8 cellular contexts compared by ENCODE assay signal in the genomic region with DNA sequence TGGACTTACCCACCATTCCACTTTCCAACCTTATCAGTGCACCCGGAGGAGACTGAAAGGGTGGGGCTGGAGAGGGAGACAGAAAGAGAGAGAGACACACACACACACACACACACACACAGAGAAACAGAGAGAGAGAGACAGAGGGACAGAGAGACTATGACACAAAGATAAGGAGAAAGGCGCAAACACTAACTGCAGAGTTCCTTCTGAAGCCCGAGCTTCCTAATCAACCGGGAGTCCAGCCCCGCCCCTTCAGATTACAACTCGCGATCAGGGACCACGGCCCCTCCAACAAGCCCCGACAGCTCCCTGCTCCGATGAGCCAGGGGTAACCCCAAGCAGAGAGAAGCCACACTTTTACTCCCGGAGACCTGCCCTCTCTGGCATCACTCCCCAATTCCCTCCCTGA. TPM values are rescaled to one million over a fixed set of nuclear protein-coding genes. Genes with fewer than 3 reads are reported as not detected.
DNase-seq lines count a peak whose midpoint lies in the region; ATAC-seq and TF ChIP-seq lines count a peak whose summit lies in the region.

No MANE protein-coding gene starts in this region.

- TF ChIP-seq CTCF in GM13977 (IDR thresholded peaks at IDR 0.05; ENCODE audit: extremely low read depth, insufficient read depth, missing control alignments) (no peak), SK-N-SH (IDR thresholded peaks at IDR 0.05) (no peak), fibroblast of pulmonary artery (IDR thresholded peaks at IDR 0.05; ENCODE audit: low read length, missing control alignments) (no peak), osteocyte (IDR thresholded peaks at IDR 0.05) (no peak), omental fat pad (IDR thresholded peaks at IDR 0.05) (no peak)

- H3K9me3 ChIP-seq in SK-N-SH: no peaks in the 10 kb centered on the region

- no peaks in the 10 kb centered on the region for H3K27me3 ChIP-seq in SK-N-SH (ENCODE audit: insufficient read depth)

- peaks cover 18% of the 10 kb centered on the region for H3F3A ChIP-seq in SK-N-SH (replicated peaks; ENCODE audit: insufficient read depth)

- no peaks in the 10 kb centered on the region for H3K79me2 ChIP-seq in SK-N-SH (ENCODE audit: insufficient read depth)

- intact Hi-C loops in posterior vena cava (cut with DNase I): no loop called here

- no peak overlapping the region for H3K27ac ChIP-seq in SK-N-SH (ENCODE audit: low read depth in 2 of 2, low read length in 1 of 2)

- no peaks in the 10 kb centered on the region for H3K9me3 Mint-ChIP-seq in osteocyte (ENCODE audit: unreplicated experiment)

- H2AFZ ChIP-seq in SK-N-SH (ENCODE audit: low read depth): peak overlapping the region; percentile 82

- peak overlapping the region; percentile 71 for H3K4me2 ChIP-seq in SK-N-SH

- DNase-seq in GM13977 (ENCODE audit: low spot score): peak; percentile 27
- DNase-seq in SK-N-SH: peak; percentile 69
- DNase-seq in fibroblast of pulmonary artery (ENCODE audit: low read depth): no peak
- DNase-seq in osteocyte (ENCODE audit: extremely low spot score, unreplicated experiment): no peak
- no peak for DNase-seq in omental fat pad (ENCODE audit: low spot score)
- DNase-seq in activated gamma-delta T cell treated with Interleukin-2 at 50 U/mL for 16 hours: no peak
- DNase-seq in posterior vena cava (ENCODE audit: low spot score): no peak

- peaks cover 27% of the 10 kb centered on the region for H3K4me1 Mint-ChIP-seq in osteocyte (ENCODE audit: unreplicated experiment)

- POLR2A ChIA-PET in SK-N-SH (lab: Yijun Ruan, JAX): interaction anchor here (0.7 to 1.5 kb wide), 4 partner anchors 9 to 22 kb away, joined by 3 to 7 read pairs (median 4); partner anchors contain the start of genes LAMTOR4 and TRAPPC14

- WGBS in SK-N-SH (ENCODE audit: low lambda C conversion rate): 23% methylated on average over 11 of the region's 11 CpGs

- no peak for TF ChIP-seq RAD21 in SK-N-SH (IDR thresholded peaks at IDR 0.05; ENCODE audit: low read length)

- H3K9ac ChIP-seq in SK-N-SH: peak overlapping the region; percentile 26; the same call in 1 of the 2 replicates

- peak overlapping the region; percentile 74 for H3K4me3 Mint-ChIP-seq in osteocyte (ENCODE audit: unreplicated experiment)

- H3K27ac Mint-ChIP-seq in osteocyte (ENCODE audit: unreplicated experiment): peak overlapping the region; percentile 75

- TF ChIP-seq EP300 in SK-N-SH (IDR thresholded peaks at IDR 0.05; ENCODE audit: borderline replicate concordance in 1 of 2, low read depth in 1 of 2, low read length in 1 of 2): no peak

- peaks cover 0 to 18% of the 10 kb centered on the region in 2 experiments; a peak in 1 of 4 replicates for H3K4me1 ChIP-seq in SK-N-SH (ENCODE audit: control insufficient read depth in 1 of 2, insufficient read depth in 2 of 2, low read depth in 1 of 2, low read length in 1 of 2)

- peaks cover 2% of the 10 kb centered on the region for H3K36me3 Mint-ChIP-seq in osteocyte (ENCODE audit: unreplicated experiment)

- no peak for ATAC-seq in omental fat pad (ENCODE audit: low FRiP score)
- no peak for ATAC-seq in GM21526 (IDR thresholded peaks at IDR 0.05; ENCODE audit: low FRiP score, unreplicated experiment)

- no peaks in the 10 kb centered on the region for H3K9me2 ChIP-seq in SK-N-SH

- peaks cover 0 to 2% of the 10 kb centered on the region in 2 experiments for H3K36me3 ChIP-seq in SK-N-SH (replicated peaks in 1 of 2; ENCODE audit: control insufficient read depth in 1 of 2, insufficient read depth in 2 of 2, low read length in 1 of 2)

- no peaks in the 10 kb centered on the region for H4K20me1 ChIP-seq in SK-N-SH (ENCODE audit: insufficient read depth)

- in situ Hi-C loops in GM13977 (cut with MboI; ENCODE audit: low pct_unique_long_range_greater_than_20kb, low sequenced_read_pairs, unreplicated experiment): no loop called here

- CTCF ChIA-PET in SK-N-SH (lab: Yijun Ruan, JAX): interaction anchor here (0.8 to 4.0 kb wide), 7 partner anchors 8 to 240 kb away, joined by 3 to 39 read pairs (median 3); no protein-coding TSS in a partner anchor

- peaks cover 15% of the 10 kb centered on the region for H3K27me3 Mint-ChIP-seq in osteocyte (ENCODE audit: unreplicated experiment)

- H3K4me3 ChIP-seq in SK-N-SH (ENCODE audit: low read depth in 2 of 2, low read length in 1 of 2) (peak overlapping the region; percentile 36 to 41), fibroblast of pulmonary artery (replicated peaks; ENCODE audit: low read depth, low read length) (peak overlapping the region; percentile 48)

TF ChIP-seq in SK-N-SH, 30 proteins besides CTCF, POLR2A, EP300 and RAD21:
- TF ChIP-seq MAX (IDR thresholded peaks at IDR 0.05; ENCODE audit: low read depth): no peak
- no peak for TF ChIP-seq FOXM1 (IDR thresholded peaks at IDR 0.05; ENCODE audit: low read depth)
- no peak for TF ChIP-seq FOXJ3 (CRISPR knock-in tag; IDR thresholded peaks at IDR 0.05)
- TF ChIP-seq GATA2 (CRISPR knock-in tag; IDR thresholded peaks at IDR 0.05): no peak
- TF ChIP-seq JUND (IDR thresholded peaks at IDR 0.05): no peak
- no peak for TF ChIP-seq FOSL2 (IDR thresholded peaks at IDR 0.05; ENCODE audit: borderline replicate concordance, low read depth)
- TF ChIP-seq NRF1 (IDR thresholded peaks at IDR 0.05; ENCODE audit: low read depth, low read length): no peak
- TF ChIP-seq POLR2AphosphoS5 (IDR thresholded peaks at IDR 0.05; ENCODE audit: low read depth, low read length): no peak
- TF ChIP-seq RXRA (IDR thresholded peaks at IDR 0.05; ENCODE audit: borderline replicate concordance, low read depth): no peak
- TF ChIP-seq YY1 (IDR thresholded peaks at IDR 0.05; ENCODE audit: low read depth): no peak
- TF ChIP-seq IRF3 (IDR thresholded peaks at IDR 0.05; ENCODE audit: low read depth, low read length): no peak

RNA-seq across cellular contexts. Expression of gene GAL3ST4, which starts 0.5 kb away (rescaled TPM):
- 9.0 and 9.4 TPM in 2 replicates for polyA plus RNA-seq in SK-N-SH (2012; rRNA removed)
- polyA plus RNA-seq in SK-N-SH (2012; cell fraction: cytosol; rRNA removed): 4.0 and 6.4 TPM in 2 replicates
- 20.7 and 25.6 TPM in 2 replicates for polyA plus RNA-seq in SK-N-SH (2012; cell fraction: nucleus; rRNA removed)
- total RNA-seq in osteocyte: 2.9 and 3.6 TPM in 2 replicates
- 1 to 10 TPM in 2 of 4 donors, under 1 TPM in 2; 0.75 to 2.2 (median 1.1) TPM for total RNA-seq in omental fat pad
- total RNA-seq in posterior vena cava: 10 to 100 TPM in 1 of 2 donors, 1 to 10 TPM in 1; 6.2 to 11.2 TPM

RNA-seq across cellular contexts. Expression of gene GPC2, which starts 9.3 kb away (rescaled TPM):
- polyA plus RNA-seq in SK-N-SH (2012; rRNA removed): 12.9 and 14.2 TPM in 2 replicates
- 2.8 and 5.2 TPM in 2 replicates for polyA plus RNA-seq in SK-N-SH (2012; cell fraction: cytosol; rRNA removed)
- 105 and 117 TPM in 2 replicates for polyA plus RNA-seq in SK-N-SH (2012; cell fraction: nucleus; rRNA removed)
- 8.1 and 12.6 TPM in 2 replicates for total RNA-seq in osteocyte
- under 1 TPM in 1 of 4 donors, not detected in 3; 0.48 TPM for total RNA-seq in omental fat pad
- total RNA-seq in posterior vena cava: 1 to 10 TPM in 1 of 2 donors, under 1 TPM in 1; 0.81 to 1.2 TPM

RNA-seq across cellular contexts. Expression of gene TRAPPC14, which starts 9.4 kb away (rescaled TPM):
- polyA plus RNA-seq in SK-N-SH (2012; rRNA removed): 13.9 and 16.4 TPM in 2 replicates
- 3.7 and 5.3 TPM in 2 replicates for polyA plus RNA-seq in SK-N-SH (2012; cell fraction: cytosol; rRNA removed)
- polyA plus RNA-seq in SK-N-SH (2012; cell fraction: nucleus; rRNA removed): 125 and 160 TPM in 2 replicates
- total RNA-seq in osteocyte: 18.2 and 20.3 TPM in 2 replicates
- total RNA-seq in omental fat pad: 10 to 100 TPM in 2 of 4 donors, 1 to 10 TPM in 2; 5.7 to 13.2 (median 10.6) TPM
- total RNA-seq in posterior vena cava: 10 to 100 TPM; 11.2 to 13.3 TPM

RNA-seq across cellular contexts. Expression of gene STAG3, which starts 9.8 kb away (rescaled TPM):
- 0.10 and 0.31 TPM in 2 replicates for polyA plus RNA-seq in SK-N-SH (2012; rRNA removed)
- 0.03 and 0.08 TPM in 2 replicates for polyA plus RNA-seq in SK-N-SH (2012; cell fraction: cytosol; rRNA removed)
- polyA plus RNA-seq in SK-N-SH (2012; cell fraction: nucleus; rRNA removed): 1.4 and 1.8 TPM in 2 replicates
- total RNA-seq in osteocyte (1.0 and 1.5 TPM in 2 replicates), omental fat pad (1 to 10 TPM in 1 of 4 donors, under 1 TPM in 3; 0.28 to 1.7 (median 0.85) TPM), posterior vena cava (1 to 10 TPM in 1 of 2 donors, under 1 TPM in 1; 0.52 to 1.2 TPM)

RNA-seq across cellular contexts. Expression of gene LAMTOR4, which starts 19.2 kb away (rescaled TPM):
- 600 and 630 TPM in 2 replicates for polyA plus RNA-seq in SK-N-SH (2012; rRNA removed)
- 369 and 475 TPM in 2 replicates for polyA plus RNA-seq in SK-N-SH (2012; cell fraction: cytosol; rRNA removed)
- 373 and 722 TPM in 2 replicates for polyA plus RNA-seq in SK-N-SH (2012; cell fraction: nucleus; rRNA removed)
- total RNA-seq in osteocyte (111 and 123 TPM in 2 replicates), omental fat pad (100 to 1,000 TPM; 183 to 194 (median 184) TPM), posterior vena cava (10 to 100 TPM; 72.6 to 91.6 TPM)

Comparison
In these comparisons a context has a peak if more than half of its experiments do, and no peak if none do; other contexts are left out.
1. DNase-seq: peak in GM13977 (single experiment) and SK-N-SH (single experiment); none in fibroblast of pulmonary artery (single experiment), osteocyte (single experiment), omental fat pad (single experiment), activated gamma-delta T cell treated with Interleukin-2 at 50 U/mL for 16 hours (single experiment) and posterior vena cava (single experiment).